ENCODE assay signal across 27 cellular contexts in genomic region chr12:56282030-56282429, GRCh38.
"Had no signal": no experiment of that assay in that cellular context is flagged by ENCODE, and none has a peak within 500 bp of the region (broad histone marks: within the 10 kb centered on the region; RNA-seq: fewer than 3 reads in every experiment).

No MANE protein-coding gene starts in this region.

- H3K27me3 ChIP-seq: adrenal gland, cardiac muscle cell, gastrocnemius medialis, right atrium auricular region, testis, uterus had no signal

- H3K4me3 Mint-ChIP-seq: brain; effector memory CD8-positive, alpha-beta T cell had no signal

- H3K4me3 ChIP-seq: adrenal gland, cardiac muscle cell, coronary artery, gastrocnemius medialis, right atrium auricular region, testis, uterus had no signal

- H3K27ac Mint-ChIP-seq: activated T-helper 2 cell treated with anti-CD3 and anti-CD28 coated beads, Interferon-gamma antibody, Interleukin-2, Interleukin-4, amounts not matched to agents 10 μg/mL and 5 μg/mL and 100 μg/mL, durations not matched to agents 14 hours and 24 hours and 36 hours had no signal

- DNase-seq: activated CD4-positive, alpha-beta T cell treated with anti-CD3 and anti-CD28 coated beads, Interleukin-2, amount 50 U/mL, for 1 hour; activated CD4-positive, CD25-positive, alpha-beta regulatory T cell treated with anti-CD3 and anti-CD28 coated beads, Interleukin-2, amount 50 U/mL, for 72 hours; activated naive CD4-positive, alpha-beta T cell; activated T-cell treated with anti-CD3 and anti-CD28 coated beads for 4 hours; adrenal gland; aorta; cerebellar nuclear complex; effector memory CD8-positive, alpha-beta T cell; erythroblast; gastrocnemius medialis; glutamatergic neuron; left ventricle myocardium superior; nucleus accumbens; stimulated activated CD4-positive, alpha-beta T cell treated with anti-CD3 and anti-CD28 coated beads, Interleukin-15, amount 100 ng/mL, for 24 hours; stimulated activated CD4-positive, alpha-beta T cell treated with anti-CD3 and anti-CD28 coated beads, Interleukin-2, amount 100 ng/mL, for 24 hours; stimulated activated naive CD8-positive, alpha-beta T cell treated with anti-CD3 and anti-CD28 coated beads, Interleukin-15, Interleukin-2, amounts not matched to agents 100 U/mL and 50 U/mL, for 24 hours; T-helper 1 cell; testis; uterus had no signal

- H3K9me3 Mint-ChIP-seq: activated T-helper 2 cell treated with anti-CD3 and anti-CD28 coated beads, Interferon-gamma antibody, Interleukin-2, Interleukin-4, amounts not matched to agents 10 μg/mL and 5 μg/mL and 100 μg/mL, durations not matched to agents 14 hours and 24 hours and 36 hours; brain; effector memory CD8-positive, alpha-beta T cell had no signal

- H3K4me1 Mint-ChIP-seq: brain had no signal

- H3K4me1 ChIP-seq: testis, uterus had no signal

- ATAC-seq: effector memory CD8-positive, alpha-beta T cell; left ventricle myocardium superior; stimulated activated naive CD8-positive, alpha-beta T cell treated with anti-CD3 and anti-CD28 coated beads, Interleukin-15, Interleukin-2, amounts not matched to agents 100 U/mL and 50 U/mL, for 24 hours had no signal

- H3K9me3 ChIP-seq: adrenal gland, gastrocnemius medialis, right atrium auricular region, testis, uterus had no signal

- FAIRE-seq: islet of Langerhans, TTC549 had no signal

- H3K27ac ChIP-seq: cardiac muscle cell, coronary artery, right atrium auricular region, testis, uterus, VCaP had no signal

- H3K27me3 Mint-ChIP-seq: brain; effector memory CD8-positive, alpha-beta T cell had no signal

- H3K36me3 ChIP-seq: uterus had no signal
